16 cellular contexts compared by ENCODE assay signal in the genomic region with DNA sequence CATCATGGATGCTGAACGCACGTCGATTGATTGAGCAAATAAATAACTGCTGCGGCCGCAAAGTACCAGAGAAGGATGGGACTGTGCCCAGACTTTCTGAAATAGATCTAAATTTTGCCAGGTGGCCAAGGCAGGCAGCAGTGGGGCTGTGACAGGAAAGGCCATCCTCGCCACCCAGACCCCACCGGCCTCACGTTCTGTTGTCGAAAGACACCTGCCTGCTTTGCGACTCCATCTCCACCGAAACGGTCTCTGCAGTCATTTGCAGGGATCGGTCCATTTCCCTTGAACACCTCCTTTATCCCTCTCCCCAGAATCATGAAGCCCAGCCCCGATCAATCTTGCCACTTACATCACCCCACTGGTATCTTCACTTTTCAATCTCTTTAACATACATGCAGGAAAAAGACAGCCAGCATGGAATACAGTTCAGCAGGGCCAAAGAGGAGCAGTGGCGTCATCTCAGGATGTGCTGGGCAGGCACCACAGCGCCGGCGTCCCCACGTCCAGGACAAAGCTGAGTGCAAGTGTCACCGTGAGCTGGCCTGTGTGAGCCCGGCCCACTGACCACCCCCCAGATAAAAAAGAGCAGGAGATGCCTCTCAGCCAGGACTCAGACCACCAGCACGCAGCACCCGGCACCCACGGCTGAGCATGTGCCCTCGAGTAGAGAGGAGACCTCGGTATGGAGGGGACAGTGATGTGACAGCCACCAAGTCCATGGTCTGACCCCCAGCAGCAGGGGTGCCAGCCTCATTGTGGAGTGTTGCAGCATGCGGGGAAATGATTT.
DNase-seq lines count a peak whose midpoint lies in the region; ATAC-seq and TF ChIP-seq lines count a peak whose summit lies in the region.
"Had no signal": no experiment of that assay in that cellular context is flagged by ENCODE, and none has a peak within 500 bp of the region (broad histone marks: within the 10 kb centered on the region; RNA-seq: fewer than 3 reads in every experiment).

No MANE protein-coding gene starts in this region.

- no peak overlapping the region for H2BK15ac ChIP-seq in neuronal stem cell (ENCODE audit: low read length)

- TF ChIP-seq POLR2A in Peyer's patch (IDR thresholded peaks at IDR 0.05) = no peak
- no peak for TF ChIP-seq POLR2A in suprapubic skin (IDR thresholded peaks at IDR 0.05)

- no peak overlapping the region for H3K4ac ChIP-seq in neuronal stem cell (ENCODE audit: low read length)

- no peak overlapping the region for H4K91ac ChIP-seq in neuronal stem cell (ENCODE audit: low read depth, low read length, poor library complexity)

- H2AK5ac ChIP-seq in neuronal stem cell (ENCODE audit: low read depth, low read length) = no peak overlapping the region

- H3K9me3 ChIP-seq in Peyer's patch (no peaks in the 10 kb centered on the region), RWPE2 (ENCODE audit: severe bottlenecking) (no peaks in the 10 kb centered on the region), neuronal stem cell (replicated peaks in 1 of 2; ENCODE audit: control insufficient read depth in 2 of 2, insufficient read depth in 1 of 2, low read depth in 1 of 2, low read length in 2 of 2) (peaks cover 0 to 80% of the 10 kb centered on the region in 2 donors), suprapubic skin (no peaks in the 10 kb centered on the region)
- H3K9me3 ChIP-seq: Caco-2 had no signal

- H3K4me1 ChIP-seq in Peyer's patch (no peaks in the 10 kb centered on the region), RWPE2 (ENCODE audit: insufficient read depth, poor library complexity, severe bottlenecking) (no peaks in the 10 kb centered on the region), neuronal stem cell (ENCODE audit: control insufficient read depth in 2 of 2, insufficient read depth in 1 of 2, low read depth in 1 of 2, low read length in 2 of 2) (no peaks in the 10 kb centered on the region), suprapubic skin (no peaks in the 10 kb centered on the region)
- H3K4me1 ChIP-seq: Caco-2 had no signal

- peak in 2 of 3 donors; percentile 37 to 39 for DNase-seq in Peyer's patch
- peak; percentile 11 for DNase-seq in RWPE2 (ENCODE audit: low spot score)
- DNase-seq in neuronal stem cell (ENCODE audit: low spot score) = no peak
- DNase-seq in suprapubic skin (ENCODE audit: low spot score in 2 of 2) = peak; percentile 40 to 74
- DNase-seq in AG08396 (ENCODE audit: low spot score) = no peak
- DNase-seq: CD4-positive, CD25-positive, alpha-beta regulatory T cell; DMS153; NCI-H1694; NCI-H2107; NCI-H2227 treated with DMSO at 0.1 percent for 48 hours; SHP77 had no signal

- no peak for TF ChIP-seq EP300 in suprapubic skin (IDR thresholded peaks at IDR 0.05)

- H3K27me3 ChIP-seq in Peyer's patch = no peaks in the 10 kb centered on the region
- H3K27me3 ChIP-seq in RWPE2 (ENCODE audit: insufficient read depth, poor library complexity, severe bottlenecking) = no peaks in the 10 kb centered on the region
- H3K27me3 ChIP-seq in neuronal stem cell (ENCODE audit: control insufficient read depth in 3 of 3, insufficient read depth in 3 of 3, low read depth in 1 of 3, low read length in 3 of 3) = peaks cover 0 to 7% (median 0%) of the 10 kb centered on the region in 3 experiments
- H3K27me3 ChIP-seq in suprapubic skin = peaks cover 57% of the 10 kb centered on the region

- H3K14ac ChIP-seq in neuronal stem cell (ENCODE audit: low read length) = no peak overlapping the region

- H3K27ac ChIP-seq in Peyer's patch = no peak overlapping the region
- H3K27ac ChIP-seq in RWPE2 (ENCODE audit: poor library complexity, severe bottlenecking) = no peak overlapping the region
- H3K27ac ChIP-seq in neuronal stem cell (replicated peaks; ENCODE audit: low read length) = no peak overlapping the region
- H3K27ac ChIP-seq in suprapubic skin = no peak overlapping the region
- H3K27ac ChIP-seq: KMS-11 had no signal

- no peaks in the 10 kb centered on the region for H3K36me3 ChIP-seq in Peyer's patch
- H3K36me3 ChIP-seq in RWPE2 (ENCODE audit: low read depth) = no peaks in the 10 kb centered on the region
- no peaks in the 10 kb centered on the region for H3K36me3 ChIP-seq in neuronal stem cell (replicated peaks in 1 of 2; ENCODE audit: control insufficient read depth in 2 of 2, insufficient read depth in 2 of 2, low read length in 2 of 2)
- no peaks in the 10 kb centered on the region for H3K36me3 ChIP-seq in suprapubic skin

- peak overlapping the region; percentile 61 for H3K23ac ChIP-seq in neuronal stem cell (ENCODE audit: low read depth, low read length, poor library complexity)

- H3K4me2 ChIP-seq in neuronal stem cell (ENCODE audit: insufficient read depth, low read length, poor library complexity, severe bottlenecking) = no peak overlapping the region
- H3K4me2 ChIP-seq: KMS-11 had no signal

- no peak for ATAC-seq in RWPE2 (ENCODE audit: low read depth)
- no peak for ATAC-seq in GM19397 (IDR thresholded peaks at IDR 0.05; ENCODE audit: unreplicated experiment)
- no peak for ATAC-seq in HG02981 (IDR thresholded peaks at IDR 0.05; ENCODE audit: unreplicated experiment)
- ATAC-seq: Panc1 had no signal

- TF ChIP-seq CTCF in Peyer's patch (IDR thresholded peaks at IDR 0.05) (no peak), RWPE2 (IDR thresholded peaks at IDR 0.05; ENCODE audit: poor library complexity, severe bottlenecking) (no peak), suprapubic skin (IDR thresholded peaks at IDR 0.05) (no peak)

- H2BK5ac ChIP-seq in neuronal stem cell (ENCODE audit: low read length) = no peak overlapping the region

- WGBS in neuronal stem cell (ENCODE audit: extremely low coverage in 2 of 2, insufficient read length in 2 of 2, insufficient replicate concordance in 1 of 2), 2 donors = no CpG with 5 or more reads among the region's 27 CpGs
- WGBS in suprapubic skin = 88% methylated on average over 23 of the region's 27 CpGs

- no peak overlapping the region for H2BK12ac ChIP-seq in neuronal stem cell (ENCODE audit: low read length)

- H3K4me3 ChIP-seq in Peyer's patch = no peak overlapping the region
- H3K4me3 ChIP-seq in RWPE2 (ENCODE audit: severe bottlenecking) = no peak overlapping the region
- H3K4me3 ChIP-seq in neuronal stem cell (ENCODE audit: low read length in 2 of 2) = no peak overlapping the region
- no peak overlapping the region for H3K4me3 ChIP-seq in suprapubic skin

- H3K18ac ChIP-seq in neuronal stem cell (ENCODE audit: low read length) = no peak overlapping the region

- no peak overlapping the region for H2BK120ac ChIP-seq in neuronal stem cell (ENCODE audit: low read depth, low read length)

- H2AFZ ChIP-seq in neuronal stem cell (ENCODE audit: low read length) = no peak overlapping the region

- H3K9ac ChIP-seq in neuronal stem cell (ENCODE audit: low read depth, low read length, poor library complexity) = no peak overlapping the region
- H3K9ac ChIP-seq: KMS-11 had no signal

- no peak overlapping the region for H4K8ac ChIP-seq in neuronal stem cell (ENCODE audit: low read depth, low read length)

- H3K79me1 ChIP-seq in neuronal stem cell (ENCODE audit: low read depth, low read length) = peaks cover 4% of the 10 kb centered on the region

Comparison
In these comparisons a context has a peak if more than half of its experiments do, and no peak if none do; other contexts are left out.
1. DNase-seq: peak in Peyer's patch (2 of 3), RWPE2 (single experiment) and suprapubic skin (2 of 2); none in neuronal stem cell (single experiment) and AG08396 (single experiment).